ENCODE assay signal across 10 cellular contexts in the genomic region with DNA sequence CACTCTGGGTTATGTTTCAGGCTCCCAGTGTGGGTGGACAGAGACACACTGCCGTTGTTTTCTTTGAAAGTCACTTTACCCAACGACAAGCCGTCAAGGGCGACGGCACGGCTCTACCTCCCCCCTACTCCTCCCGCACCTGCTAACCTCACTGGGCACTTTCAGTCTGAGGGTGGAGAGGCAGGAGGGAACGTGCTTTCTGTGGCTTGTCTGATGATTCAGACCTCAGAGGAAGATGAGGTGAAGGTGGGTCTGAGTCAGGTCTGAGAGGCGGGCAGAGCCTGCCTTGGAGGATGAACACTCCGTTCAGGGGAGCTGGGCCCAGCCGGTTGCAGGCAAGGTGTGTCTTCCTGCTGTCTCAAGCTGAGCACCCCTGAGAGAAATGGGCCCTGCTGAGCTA.
DNase-seq lines count a peak whose midpoint lies in the region; ATAC-seq lines count a peak whose summit lies in the region.
"Had no signal": no experiment of that assay in that cellular context is flagged by ENCODE, and none has a peak within 500 bp of the region (broad histone marks: within the 10 kb centered on the region; RNA-seq: fewer than 3 reads in every experiment).

No MANE protein-coding gene starts in this region.

- peaks cover 20% of the 10 kb centered on the region for H3K27me3 Mint-ChIP-seq in activated CD4-positive, alpha-beta T cell treated with anti-CD3 and anti-CD28 coated beads, Interleukin-2, amount 10 ng/mL, durations not matched to agents 24 days and 14 days
- peaks cover 17% of the 10 kb centered on the region for H3K27me3 Mint-ChIP-seq in stimulated activated naive CD8-positive, alpha-beta T cell treated with anti-CD3 and anti-CD28 coated beads, Interleukin-15, Interleukin-2, amounts not matched to agents 100 ng/mL and 50 ng/mL, for 24 hours

- peaks cover 9% of the 10 kb centered on the region for H3K9me3 Mint-ChIP-seq in activated CD4-positive, alpha-beta T cell treated with anti-CD3 and anti-CD28 coated beads, Interleukin-2, amount 10 ng/mL, durations not matched to agents 24 days and 14 days
- no peaks in the 10 kb centered on the region for H3K9me3 Mint-ChIP-seq in stimulated activated naive CD8-positive, alpha-beta T cell treated with anti-CD3 and anti-CD28 coated beads, Interleukin-15, Interleukin-2, amounts not matched to agents 100 ng/mL and 50 ng/mL, for 24 hours
- H3K9me3 Mint-ChIP-seq: H9 had no signal

- intact Hi-C loops in activated CD4-positive, alpha-beta T cell treated with anti-CD3 and anti-CD28 coated beads, Interleukin-2, amount 10 ng/mL, durations not matched to agents 24 days and 14 days (cut with micrococcal nuclease) = no loop called here

- H3K4me3 Mint-ChIP-seq in activated CD4-positive, alpha-beta T cell treated with anti-CD3 and anti-CD28 coated beads, Interleukin-2, amount 10 ng/mL, durations not matched to agents 24 days and 14 days = no peak overlapping the region
- peak overlapping the region; percentile 7 for H3K4me3 Mint-ChIP-seq in stimulated activated naive CD8-positive, alpha-beta T cell treated with anti-CD3 and anti-CD28 coated beads, Interleukin-15, Interleukin-2, amounts not matched to agents 100 ng/mL and 50 ng/mL, for 24 hours
- H3K4me3 Mint-ChIP-seq: H9 had no signal

- ATAC-seq in HG03025 (IDR thresholded peaks at IDR 0.05; ENCODE audit: low FRiP score, unreplicated experiment) (no peak), GM18907 (IDR thresholded peaks at IDR 0.05; ENCODE audit: unreplicated experiment) (no peak)

- DNase-seq in activated CD4-positive, alpha-beta T cell treated with anti-CD3 and anti-CD28 coated beads, Interleukin-2, amount 10 ng/mL, durations not matched to agents 24 days and 14 days = peak; percentile 74
- peak; percentile 59 for DNase-seq in activated gamma-delta T cell treated with anti-CD3 and anti-CD28 coated beads, Interleukin-2, amount 50 U/mL, for 16 hours (ENCODE audit: low read depth)
- peak; percentile 44 to 79 (median 62) for DNase-seq in stimulated activated CD4-positive, alpha-beta T cell treated with anti-CD3 and anti-CD28 coated beads, Interleukin-12 subunit alpha, Interleukin-12 subunit beta, amount 100 ng/mL, for 48 hours (ENCODE audit: low read depth in 2 of 3, low spot score in 1 of 3)
- DNase-seq in NCI-H226 = no peak
- DNase-seq: EL, H9, NCI-H1436 treated with DMSO at 0.1 percent for 48 hours had no signal

- H3K27ac Mint-ChIP-seq in activated CD4-positive, alpha-beta T cell treated with anti-CD3 and anti-CD28 coated beads, Interleukin-2, amount 10 ng/mL, durations not matched to agents 24 days and 14 days = peak overlapping the region; percentile 59
- H3K27ac Mint-ChIP-seq in stimulated activated naive CD8-positive, alpha-beta T cell treated with anti-CD3 and anti-CD28 coated beads, Interleukin-15, Interleukin-2, amounts not matched to agents 100 ng/mL and 50 ng/mL, for 24 hours = no peak overlapping the region
- H3K27ac Mint-ChIP-seq: H9 had no signal

- no peaks in the 10 kb centered on the region for H3K36me3 Mint-ChIP-seq in activated CD4-positive, alpha-beta T cell treated with anti-CD3 and anti-CD28 coated beads, Interleukin-2, amount 10 ng/mL, durations not matched to agents 24 days and 14 days (ENCODE audit: low read depth)
- no peaks in the 10 kb centered on the region for H3K36me3 Mint-ChIP-seq in stimulated activated naive CD8-positive, alpha-beta T cell treated with anti-CD3 and anti-CD28 coated beads, Interleukin-15, Interleukin-2, amounts not matched to agents 100 ng/mL and 50 ng/mL, for 24 hours (ENCODE audit: low read depth)

- peaks cover 33% of the 10 kb centered on the region for H3K4me1 Mint-ChIP-seq in activated CD4-positive, alpha-beta T cell treated with anti-CD3 and anti-CD28 coated beads, Interleukin-2, amount 10 ng/mL, durations not matched to agents 24 days and 14 days
- peaks cover 60% of the 10 kb centered on the region for H3K4me1 Mint-ChIP-seq in stimulated activated naive CD8-positive, alpha-beta T cell treated with anti-CD3 and anti-CD28 coated beads, Interleukin-15, Interleukin-2, amounts not matched to agents 100 ng/mL and 50 ng/mL, for 24 hours (ENCODE audit: low read depth)
- H3K4me1 Mint-ChIP-seq: H9 had no signal
